In genomic region chr15:31792611-31793199, GRCh38 we compare ENCODE assay signal across 15 cellular contexts.
A peak's percentile ranks its signal among the peaks of the same experiment; 100 is the strongest.
DNase-seq lines count a peak whose midpoint lies in the region; ATAC-seq and TF ChIP-seq lines count a peak whose summit lies in the region.
"Had no signal": no experiment of that assay in that cellular context is flagged by ENCODE, and none has a peak within 500 bp of the region (broad histone marks: within the 10 kb centered on the region; RNA-seq: fewer than 3 reads in every experiment).

No MANE protein-coding gene starts in this region.

- DNase-seq in DMS 273 (lab: John Stamatoyannopoulos, UW; ENCODE audit: unreplicated experiment) (peak; percentile 11), DMS 273 treated with DMSO at 0.1 percent for 48 hours (lab: John Stamatoyannopoulos, UW) (no peak), ELF-1 (ENCODE audit: low read depth, low spot score) (peak; percentile 42), glutamatergic neuron (no peak), foreskin fibroblast (no peak)
- DNase-seq: AML-193; Caco-2; CD4-positive, alpha-beta T cell; DMS79 treated with DMSO at 0.1 percent for 48 hours had no signal

- H3K27ac Mint-ChIP-seq in glutamatergic neuron (ENCODE audit: unreplicated experiment) = peak overlapping the region; percentile 39
- no peak overlapping the region for H3K27ac Mint-ChIP-seq in stimulated activated memory B cell treated with anti-CD40 and anti-IgM and Interleukin-4, amounts not matched to agents 10 μg/mL and 1 μg/mL and 100 μg/mL, for 72 hours
- no peak overlapping the region for H3K27ac Mint-ChIP-seq in activated T-helper 17 cell treated with anti-CD3 and anti-CD28 coated beads, Interleukin-2, amount 50 U/mL, for 72 hours
- H3K27ac Mint-ChIP-seq: CD4-positive, alpha-beta T cell had no signal

- no peak for TF ChIP-seq CTCF in glutamatergic neuron (IDR thresholded peaks at IDR 0.05; ENCODE audit: partially characterized antibody, unreplicated experiment)
- no peak for TF ChIP-seq CTCF in foreskin fibroblast (IDR thresholded peaks at IDR 0.05; ENCODE audit: low read depth, low read length)

- H3K27me3 Mint-ChIP-seq in glutamatergic neuron (ENCODE audit: unreplicated experiment) = peaks cover 8% of the 10 kb centered on the region
- H3K27me3 Mint-ChIP-seq in stimulated activated memory B cell treated with anti-CD40 and anti-IgM and Interleukin-4, amounts not matched to agents 10 μg/mL and 1 μg/mL and 100 μg/mL, for 72 hours = peaks cover 18% of the 10 kb centered on the region
- peaks cover 17% of the 10 kb centered on the region for H3K27me3 Mint-ChIP-seq in activated T-helper 17 cell treated with anti-CD3 and anti-CD28 coated beads, Interleukin-2, amount 50 U/mL, for 72 hours

- no peak overlapping the region for H3K4me3 Mint-ChIP-seq in glutamatergic neuron (ENCODE audit: unreplicated experiment)
- H3K4me3 Mint-ChIP-seq in stimulated activated memory B cell treated with anti-CD40 and anti-IgM and Interleukin-4, amounts not matched to agents 10 μg/mL and 1 μg/mL and 100 μg/mL, for 72 hours = no peak overlapping the region
- no peak overlapping the region for H3K4me3 Mint-ChIP-seq in activated T-helper 17 cell treated with anti-CD3 and anti-CD28 coated beads, Interleukin-2, amount 50 U/mL, for 72 hours
- H3K4me3 Mint-ChIP-seq: CD4-positive, alpha-beta T cell had no signal

- H3K9me3 Mint-ChIP-seq in glutamatergic neuron (ENCODE audit: unreplicated experiment) = peaks cover 7% of the 10 kb centered on the region
- H3K9me3 Mint-ChIP-seq in stimulated activated memory B cell treated with anti-CD40 and anti-IgM and Interleukin-4, amounts not matched to agents 10 μg/mL and 1 μg/mL and 100 μg/mL, for 72 hours = no peaks in the 10 kb centered on the region
- no peaks in the 10 kb centered on the region for H3K9me3 Mint-ChIP-seq in activated T-helper 17 cell treated with anti-CD3 and anti-CD28 coated beads, Interleukin-2, amount 50 U/mL, for 72 hours
- H3K9me3 Mint-ChIP-seq: CD4-positive, alpha-beta T cell had no signal

- H3K36me3 Mint-ChIP-seq in glutamatergic neuron (ENCODE audit: unreplicated experiment) = peaks cover 8% of the 10 kb centered on the region
- no peaks in the 10 kb centered on the region for H3K36me3 Mint-ChIP-seq in stimulated activated memory B cell treated with anti-CD40 and anti-IgM and Interleukin-4, amounts not matched to agents 10 μg/mL and 1 μg/mL and 100 μg/mL, for 72 hours
- H3K36me3 Mint-ChIP-seq in activated T-helper 17 cell treated with anti-CD3 and anti-CD28 coated beads, Interleukin-2, amount 50 U/mL, for 72 hours (ENCODE audit: low read depth) = no peaks in the 10 kb centered on the region

- peaks cover 21% of the 10 kb centered on the region for H3K4me1 Mint-ChIP-seq in glutamatergic neuron (ENCODE audit: low read depth, unreplicated experiment)
- H3K4me1 Mint-ChIP-seq in stimulated activated memory B cell treated with anti-CD40 and anti-IgM and Interleukin-4, amounts not matched to agents 10 μg/mL and 1 μg/mL and 100 μg/mL, for 72 hours = no peaks in the 10 kb centered on the region
- no peaks in the 10 kb centered on the region for H3K4me1 Mint-ChIP-seq in activated T-helper 17 cell treated with anti-CD3 and anti-CD28 coated beads, Interleukin-2, amount 50 U/mL, for 72 hours

- H3K4me3 ChIP-seq in foreskin fibroblast (ENCODE audit: low read depth in 1 of 2, low read length in 2 of 2) = no peak overlapping the region
- H3K4me3 ChIP-seq: A549, GM12878, HAP-1 had no signal

- ATAC-seq in stimulated activated memory B cell treated with anti-CD40 and anti-IgM and Interleukin-4, amounts not matched to agents 10 μg/mL and 1 μg/mL and 100 μg/mL, for 72 hours = peak; percentile 37
- no peak for ATAC-seq in activated T-helper 17 cell treated with anti-CD3 and anti-CD28 coated beads, Interleukin-2, amount 50 U/mL, for 72 hours (replicated peaks)
- ATAC-seq in HG02678 (IDR thresholded peaks at IDR 0.05; ENCODE audit: unreplicated experiment) = no peak
- ATAC-seq: A549, GM12878 had no signal

Comparison
In these comparisons a context has a peak if more than half of its experiments do, and no peak if none do; other contexts are left out.
1. DNase-seq: peak in DMS 273 (single experiment) and ELF-1 (single experiment); none in DMS 273 treated with DMSO at 0.1 percent for 48 hours (single experiment), glutamatergic neuron (single experiment) and foreskin fibroblast (0 of 2).